8 cellular contexts compared by ENCODE assay signal in the genomic region with DNA sequence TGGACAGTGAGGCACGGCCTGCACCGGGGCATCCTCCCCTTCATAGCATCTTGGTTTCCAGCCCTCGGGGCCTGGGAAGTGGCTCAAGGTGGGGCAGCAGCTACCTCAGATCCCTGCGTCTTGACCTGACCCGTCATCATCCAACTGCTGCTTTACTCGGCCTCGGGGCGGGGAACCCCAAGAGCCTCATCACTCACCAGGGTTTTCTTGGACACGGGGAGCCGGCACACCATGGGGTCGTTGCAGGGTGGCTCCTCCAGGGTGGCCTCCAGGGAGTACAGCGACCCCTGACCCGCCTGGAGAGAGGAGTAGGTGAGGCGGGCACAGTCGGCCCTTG. TPM values are rescaled to one million over a fixed set of nuclear protein-coding genes. Genes with fewer than 3 reads are reported as not detected.
DNase-seq lines count a peak whose midpoint lies in the region; ATAC-seq and TF ChIP-seq lines count a peak whose summit lies in the region.

No MANE protein-coding gene starts in this region.

- H3K27ac ChIP-seq in CD8-positive, alpha-beta memory T cell (ENCODE audit: low read depth, low read length): no peak overlapping the region
- peak overlapping the region; percentile 50 to 70 (median 67) for H3K27ac ChIP-seq in esophagus muscularis mucosa (replicated peaks in 1 of 4)
- H3K27ac ChIP-seq in sigmoid colon: peak overlapping the region; percentile 44 to 75 (median 68)

- H3K4me1 ChIP-seq in CD8-positive, alpha-beta memory T cell (ENCODE audit: insufficient read depth, low read length): peaks cover 9% of the 10 kb centered on the region
- peaks cover 10 to 23% (median 21%) of the 10 kb centered on the region in 4 donors for H3K4me1 ChIP-seq in esophagus muscularis mucosa
- peaks cover 0 to 18% (median 14%) of the 10 kb centered on the region in 4 donors for H3K4me1 ChIP-seq in sigmoid colon

- POLR2A ChIA-PET in CD8-positive, alpha-beta memory T cell (lab: Charles Lee): interaction anchor here (1.1 to 2.5 kb wide), 3 partner anchors 22 to 110 kb away, joined by 4 to 12 read pairs (median 7); a partner anchor contains a TSS

- peak overlapping the region; percentile 45 to 83 (median 73) for H3K4me3 Mint-ChIP-seq in CD8-positive, alpha-beta memory T cell
- peak overlapping the region; percentile 77 for H3K4me3 Mint-ChIP-seq in T-helper 17 cell

- no peak for DNase-seq in CD8-positive, alpha-beta memory T cell
- DNase-seq in T-helper 17 cell: no peak
- no peak for DNase-seq in esophagus muscularis mucosa (ENCODE audit: extremely low spot score)
- no peak for DNase-seq in sigmoid colon
- no peak for DNase-seq in hypothalamus (lab: John Stamatoyannopoulos, UW)
- no peak for DNase-seq in DMS79 (lab: John Stamatoyannopoulos, UW)
- DNase-seq in HK-2 (ENCODE audit: unreplicated experiment): no peak

- H3K9me3 Mint-ChIP-seq in CD8-positive, alpha-beta memory T cell: no peaks in the 10 kb centered on the region

- H3K9me3 ChIP-seq in CD8-positive, alpha-beta memory T cell (ENCODE audit: low read length): no peaks in the 10 kb centered on the region
- H3K9me3 ChIP-seq in T-helper 17 cell (ENCODE audit: control insufficient read depth, low read length, poor library complexity, severe bottlenecking) (no peaks in the 10 kb centered on the region), esophagus muscularis mucosa (no peaks in the 10 kb centered on the region), sigmoid colon (no peaks in the 10 kb centered on the region)

- TF ChIP-seq EP300 in esophagus muscularis mucosa (IDR thresholded peaks at IDR 0.05) (no peak), sigmoid colon (IDR thresholded peaks at IDR 0.05) (no peak)

- TF ChIP-seq CTCF in esophagus muscularis mucosa (IDR thresholded peaks at IDR 0.05) (no peak), sigmoid colon (IDR thresholded peaks at IDR 0.05) (no peak)

- WGBS in esophagus muscularis mucosa: 35% methylated on average over 5 of the region's 15 CpGs
- WGBS in sigmoid colon, 2 donors: 66 to 67% methylated on average over 15 of the region's 15 CpGs

- peaks cover 5 to 11% of the 10 kb centered on the region in 2 donors for H3K27me3 Mint-ChIP-seq in CD8-positive, alpha-beta memory T cell
- H3K27me3 Mint-ChIP-seq in T-helper 17 cell: no peaks in the 10 kb centered on the region

- peak overlapping the region; percentile 41 for H3K4me3 ChIP-seq in CD8-positive, alpha-beta memory T cell (ENCODE audit: low read length)
- peak overlapping the region; percentile 71 to 82 (median 77) for H3K4me3 ChIP-seq in esophagus muscularis mucosa
- peak overlapping the region; percentile 49 to 74 (median 67) for H3K4me3 ChIP-seq in sigmoid colon

- CTCF ChIA-PET in CD8-positive, alpha-beta memory T cell (lab: Charles Lee): interaction anchor here (1.2 to 3.8 kb wide), 5 partner anchors 10 to 128 kb away, joined by 3 to 14 read pairs (median 5); a partner anchor contains a TSS

- intact Hi-C loops in esophagus muscularis mucosa (cut with DNase I): loop anchor here (10.0 kb wide), 1 partner anchor 277 kb away; a partner anchor contains a TSS
- intact Hi-C loops in sigmoid colon (cut with DNase I): no loop called here

- H3K36me3 Mint-ChIP-seq in CD8-positive, alpha-beta memory T cell: peaks cover 0 to 5% (median 0%) of the 10 kb centered on the region in 3 donors
- H3K36me3 Mint-ChIP-seq in T-helper 17 cell (ENCODE audit: low read depth): no peaks in the 10 kb centered on the region

- no peak overlapping the region for H3K27ac Mint-ChIP-seq in CD8-positive, alpha-beta memory T cell
- no peak overlapping the region for H3K27ac Mint-ChIP-seq in T-helper 17 cell

- H3K27me3 ChIP-seq in CD8-positive, alpha-beta memory T cell (ENCODE audit: insufficient read depth, low read length, poor library complexity, severe bottlenecking): no peaks in the 10 kb centered on the region
- H3K27me3 ChIP-seq in esophagus muscularis mucosa: no peaks in the 10 kb centered on the region
- no peaks in the 10 kb centered on the region for H3K27me3 ChIP-seq in sigmoid colon

- ATAC-seq in T-helper 17 cell: peak; percentile 14
- no peak for ATAC-seq in GM21526 (IDR thresholded peaks at IDR 0.05; ENCODE audit: low FRiP score, unreplicated experiment)

- H3K36me3 ChIP-seq in CD8-positive, alpha-beta memory T cell (ENCODE audit: insufficient read depth, low read length): no peaks in the 10 kb centered on the region
- H3K36me3 ChIP-seq in esophagus muscularis mucosa: peaks cover 5 to 37% (median 28%) of the 10 kb centered on the region in 4 donors
- peaks cover 0 to 32% (median 5%) of the 10 kb centered on the region in 4 donors for H3K36me3 ChIP-seq in sigmoid colon

- TF ChIP-seq POLR2A in esophagus muscularis mucosa (IDR thresholded peaks at IDR 0.05; ENCODE audit: low read depth): no peak
- no peak for TF ChIP-seq POLR2A in sigmoid colon (IDR thresholded peaks at IDR 0.05)

- peaks cover 4 to 15% (median 10%) of the 10 kb centered on the region in 3 donors for H3K4me1 Mint-ChIP-seq in CD8-positive, alpha-beta memory T cell
- H3K4me1 Mint-ChIP-seq in T-helper 17 cell: peaks cover 6% of the 10 kb centered on the region

RNA-seq across cellular contexts. Expression of a gene that starts 0.7 kb away (rescaled TPM):
- 1 to 10 TPM; 5.6 to 6.0 TPM for total RNA-seq in CD8-positive, alpha-beta memory T cell
- 20.6 TPM for polyA plus RNA-seq in CD8-positive, alpha-beta memory T cell
- total RNA-seq in T-helper 17 cell (10 to 100 TPM; 10.5 to 13.4 TPM), esophagus muscularis mucosa (100 to 1,000 TPM in 2 of 4 donors, 10 to 100 TPM in 2; 73.1 to 112 (median 96.6) TPM), sigmoid colon (100 to 1,000 TPM; 121 to 170 (median 139) TPM)
- polyA plus RNA-seq in sigmoid colon: 10 to 100 TPM in 2 of 3 donors, 1 to 10 TPM in 1; 3.5 to 16.5 (median 12.6) TPM

RNA-seq across cellular contexts. Expression of a gene that starts 21.1 kb away (rescaled TPM):
- total RNA-seq in CD8-positive, alpha-beta memory T cell: under 1 TPM; 0.31 to 0.33 TPM
- not detected for polyA plus RNA-seq in CD8-positive, alpha-beta memory T cell
- total RNA-seq in T-helper 17 cell (under 1 TPM in 1 of 2 donors, not detected in 1; 0.30 TPM), esophagus muscularis mucosa (not detected), sigmoid colon (under 1 TPM in 1 of 4 donors, not detected in 3; under 0.01 TPM)
- polyA plus RNA-seq in sigmoid colon: not detected

RNA-seq across cellular contexts. Expression of a gene that starts 21.9 kb away (rescaled TPM):
- 10 to 100 TPM; 16.6 to 17.1 TPM for total RNA-seq in CD8-positive, alpha-beta memory T cell
- 21.5 TPM for polyA plus RNA-seq in CD8-positive, alpha-beta memory T cell
- 10 to 100 TPM; 15.2 to 18.1 TPM for total RNA-seq in T-helper 17 cell
- total RNA-seq in esophagus muscularis mucosa: 10 to 100 TPM in 2 of 4 donors, 1 to 10 TPM in 2; 7.6 to 16.2 (median 12.2) TPM
- 10 to 100 TPM in 1 of 4 donors, 1 to 10 TPM in 3; 6.8 to 12.2 (median 7.4) TPM for total RNA-seq in sigmoid colon
- 1 to 10 TPM; 1.8 to 8.7 (median 1.8) TPM for polyA plus RNA-seq in sigmoid colon

RNA-seq across cellular contexts. Expression of a gene that starts 25.1 kb away (rescaled TPM):
- under 1 TPM; 0.20 to 0.27 TPM for total RNA-seq in CD8-positive, alpha-beta memory T cell
- polyA plus RNA-seq in CD8-positive, alpha-beta memory T cell: not detected
- total RNA-seq in T-helper 17 cell (1 to 10 TPM in 1 of 2 donors, under 1 TPM in 1; 0.63 to 2.3 TPM), esophagus muscularis mucosa (under 1 TPM; 0.17 to 0.83 (median 0.46) TPM), sigmoid colon (under 1 TPM in 3 of 4 donors, not detected in 1; 0.14 to 0.71 (median 0.16) TPM)
- polyA plus RNA-seq in sigmoid colon: under 1 TPM in 1 of 3 donors, not detected in 2; 0.28 TPM

RNA-seq across cellular contexts. Expression of a gene that starts 25.2 kb away (rescaled TPM):
- total RNA-seq in CD8-positive, alpha-beta memory T cell: 10 to 100 TPM; 24.1 to 25.7 TPM
- 41.1 TPM for polyA plus RNA-seq in CD8-positive, alpha-beta memory T cell
- total RNA-seq in T-helper 17 cell (10 to 100 TPM; 23.1 to 23.4 TPM), esophagus muscularis mucosa (10 to 100 TPM; 27.8 to 50.7 (median 34.8) TPM), sigmoid colon (10 to 100 TPM; 26.0 to 43.1 (median 40.5) TPM)
- 10 to 100 TPM; 33.0 to 48.8 (median 44.6) TPM for polyA plus RNA-seq in sigmoid colon

Comparison
In these comparisons a context has a peak if more than half of its experiments do, and no peak if none do; other contexts are left out.
1. RNA of a gene that starts 0.7 kb away (total RNA-seq): 121 to 170 TPM in sigmoid colon and 73.1 to 112 TPM in esophagus muscularis mucosa; 10.5 to 13.4 TPM in T-helper 17 cell and 5.6 to 6.0 TPM in CD8-positive, alpha-beta memory T cell; every median in the first group is over 4 times any median in the second.
2. Peak in every context shown above with its lines, with median percentiles within 50 percentile points of each other: H3K4me3 ChIP-seq.